28 cellular contexts compared by ENCODE assay signal in genomic region chr1:30339866-30340265, GRCh38.
"Had no signal": no experiment of that assay in that cellular context is flagged by ENCODE, and none has a peak within 500 bp of the region (broad histone marks: within the 10 kb centered on the region; RNA-seq: fewer than 3 reads in every experiment).

No MANE protein-coding gene starts in this region.

- DNase-seq: stimulated activated CD4-positive, alpha-beta T cell treated with anti-CD3 and anti-CD28 coated beads, Interleukin-2, amount 100 ng/mL, for 48 hours; stimulated activated CD4-positive, alpha-beta T cell treated with anti-CD3 and anti-CD28 coated beads, Interleukin-4, amount 100 ng/mL, for 1 hour; stimulated activated CD4-positive, alpha-beta T cell treated with anti-CD3 and anti-CD28 coated beads, Interleukin-4, amount 100 ng/mL, for 24 hours; stimulated activated CD4-positive, alpha-beta T cell treated with anti-CD3 and anti-CD28 coated beads, Interleukin-4, amount 100 ng/mL, for 4 hours; stimulated activated CD8-positive, alpha-beta memory T cell treated with anti-CD3 and anti-CD28 coated beads, Interleukin-4, amount 100 ng/mL, for 48 hours; stimulated activated naive B cell treated with anti-CD40 and anti-IgM and Interleukin-4, amounts not matched to agents 10 μg/mL and 1 μg/mL and 100 μg/mL, for 72 hours; stimulated activated naive CD4-positive, alpha-beta T cell; stimulated activated naive CD4-positive, alpha-beta T cell treated with Interleukin-2 at 50 U/mL for 16 hours; stimulated activated naive CD8-positive, alpha-beta T cell treated with anti-CD3 and anti-CD28 coated beads, Interleukin-15, amount 100 ng/mL, for 72 hours; stimulated activated naive CD8-positive, alpha-beta T cell treated with anti-CD3 and anti-CD28 coated beads, Interleukin-15, Interleukin-2, amounts not matched to agents 100 U/mL and 50 U/mL, for 24 hours; stomach; substantia nigra; testis; thyroid gland; tibial artery; transverse colon; trophoblast cell; upper lobe of left lung; upper lobe of right lung; uterus had no signal

- H3K27me3 ChIP-seq: testis, thyroid gland, vagina had no signal

- H3K9me3 ChIP-seq: suprapubic skin, testis, thoracic aorta, thyroid gland, transverse colon, upper lobe of right lung, uterus, vagina had no signal

- H3K36me3 Mint-ChIP-seq: stimulated activated effector memory CD8-positive, alpha-beta T cell treated with anti-CD3 and anti-CD28 coated beads, Interleukin-12 subunit alpha, Interleukin-12 subunit beta, amount 100 ng/mL, for 72 hours; stimulated activated memory B cell treated with anti-CD40 and anti-IgM and Interleukin-4, amounts not matched to agents 10 μg/mL and 1 μg/mL and 100 μg/mL, for 72 hours; stimulated activated naive B cell treated with anti-CD40 and anti-IgM and Interleukin-4, amounts not matched to agents 10 μg/mL and 1 μg/mL and 100 μg/mL, for 72 hours; type B pancreatic cell had no signal

- H3K36me3 ChIP-seq: stomach, suprapubic skin, thoracic aorta, thyroid gland, tibial artery, tibial nerve, transverse colon, upper lobe of left lung, upper lobe of right lung, uterus, vagina had no signal

- H3K4me3 ChIP-seq: stomach, suprapubic skin, testis, thoracic aorta, thyroid gland, tibial artery, tibial nerve, transverse colon, upper lobe of left lung, upper lobe of right lung, uterus, vagina had no signal

- ATAC-seq: stimulated activated effector memory CD8-positive, alpha-beta T cell treated with anti-CD3 and anti-CD28 coated beads, Interleukin-12 subunit alpha, Interleukin-12 subunit beta, amount 100 ng/mL, for 72 hours; stimulated activated memory B cell treated with anti-CD40 and anti-IgM and Interleukin-4, amounts not matched to agents 10 μg/mL and 1 μg/mL and 100 μg/mL, for 72 hours; stimulated activated naive B cell treated with anti-CD40 and anti-IgM and Interleukin-4, amounts not matched to agents 10 μg/mL and 1 μg/mL and 100 μg/mL, for 72 hours; stimulated activated naive CD8-positive, alpha-beta T cell treated with anti-CD3 and anti-CD28 coated beads, Interleukin-15, amount 100 ng/mL, for 72 hours; stimulated activated naive CD8-positive, alpha-beta T cell treated with anti-CD3 and anti-CD28 coated beads, Interleukin-15, Interleukin-2, amounts not matched to agents 100 U/mL and 50 U/mL, for 24 hours; upper lobe of right lung had no signal

- H3K27ac Mint-ChIP-seq: stimulated activated effector memory CD8-positive, alpha-beta T cell treated with anti-CD3 and anti-CD28 coated beads, Interleukin-12 subunit alpha, Interleukin-12 subunit beta, amount 100 ng/mL, for 72 hours; stimulated activated memory B cell treated with anti-CD40 and anti-IgM and Interleukin-4, amounts not matched to agents 10 μg/mL and 1 μg/mL and 100 μg/mL, for 72 hours; stimulated activated naive B cell treated with anti-CD40 and anti-IgM and Interleukin-4, amounts not matched to agents 10 μg/mL and 1 μg/mL and 100 μg/mL, for 72 hours; stimulated activated naive CD8-positive, alpha-beta T cell treated with anti-CD3 and anti-CD28 coated beads, Interleukin-15, amount 100 ng/mL, for 72 hours; stimulated activated naive CD8-positive, alpha-beta T cell treated with anti-CD3 and anti-CD28 coated beads, Interleukin-15, Interleukin-2, amounts not matched to agents 100 ng/mL and 50 ng/mL, for 24 hours; type B pancreatic cell had no signal

- H3K27ac ChIP-seq: stomach, suprapubic skin, testis, thoracic aorta, thyroid gland, tibial artery, tibial nerve, transverse colon, upper lobe of left lung, upper lobe of right lung, uterus, vagina had no signal

- H3K4me1 ChIP-seq: stomach, suprapubic skin, testis, thyroid gland, tibial artery, tibial nerve, transverse colon, upper lobe of left lung, upper lobe of right lung, uterus, vagina had no signal

- H3K27me3 Mint-ChIP-seq: stimulated activated memory B cell treated with anti-CD40 and anti-IgM and Interleukin-4, amounts not matched to agents 10 μg/mL and 1 μg/mL and 100 μg/mL, for 72 hours had no signal

- H3K9me3 Mint-ChIP-seq: stimulated activated effector memory CD8-positive, alpha-beta T cell treated with anti-CD3 and anti-CD28 coated beads, Interleukin-12 subunit alpha, Interleukin-12 subunit beta, amount 100 ng/mL, for 72 hours; stimulated activated naive CD8-positive, alpha-beta T cell treated with anti-CD3 and anti-CD28 coated beads, Interleukin-15, amount 100 ng/mL, for 72 hours; stimulated activated naive CD8-positive, alpha-beta T cell treated with anti-CD3 and anti-CD28 coated beads, Interleukin-15, Interleukin-2, amounts not matched to agents 100 ng/mL and 50 ng/mL, for 24 hours; type B pancreatic cell had no signal

- H3K4me1 Mint-ChIP-seq: stimulated activated effector memory CD8-positive, alpha-beta T cell treated with anti-CD3 and anti-CD28 coated beads, Interleukin-12 subunit alpha, Interleukin-12 subunit beta, amount 100 ng/mL, for 72 hours; stimulated activated memory B cell treated with anti-CD40 and anti-IgM and Interleukin-4, amounts not matched to agents 10 μg/mL and 1 μg/mL and 100 μg/mL, for 72 hours; stimulated activated naive B cell treated with anti-CD40 and anti-IgM and Interleukin-4, amounts not matched to agents 10 μg/mL and 1 μg/mL and 100 μg/mL, for 72 hours; stimulated activated naive CD8-positive, alpha-beta T cell treated with anti-CD3 and anti-CD28 coated beads, Interleukin-15, amount 100 ng/mL, for 72 hours had no signal

- H3K4me3 Mint-ChIP-seq: stimulated activated effector memory CD8-positive, alpha-beta T cell treated with anti-CD3 and anti-CD28 coated beads, Interleukin-12 subunit alpha, Interleukin-12 subunit beta, amount 100 ng/mL, for 72 hours; stimulated activated memory B cell treated with anti-CD40 and anti-IgM and Interleukin-4, amounts not matched to agents 10 μg/mL and 1 μg/mL and 100 μg/mL, for 72 hours; stimulated activated naive B cell treated with anti-CD40 and anti-IgM and Interleukin-4, amounts not matched to agents 10 μg/mL and 1 μg/mL and 100 μg/mL, for 72 hours; stimulated activated naive CD8-positive, alpha-beta T cell treated with anti-CD3 and anti-CD28 coated beads, Interleukin-15, amount 100 ng/mL, for 72 hours; stimulated activated naive CD8-positive, alpha-beta T cell treated with anti-CD3 and anti-CD28 coated beads, Interleukin-15, Interleukin-2, amounts not matched to agents 100 ng/mL and 50 ng/mL, for 24 hours; type B pancreatic cell had no signal
